In genomic region chr9:127689332-127690000, GRCh38 we compare ENCODE assay signal across 1 cellular context.
TF ChIP-seq lines count a peak whose summit lies in the region.

No MANE protein-coding gene starts in this region.

TF ChIP-seq in K562, 482 proteins besides CTCF, POLR2A, EP300 and RAD21:
- TF ChIP-seq CREB1 (IDR thresholded peaks at IDR 0.05) = no peak
- TF ChIP-seq CREB1 (CRISPR knock-in tag; IDR thresholded peaks at IDR 0.05) = no peak
- TF ChIP-seq, protein P1, sequence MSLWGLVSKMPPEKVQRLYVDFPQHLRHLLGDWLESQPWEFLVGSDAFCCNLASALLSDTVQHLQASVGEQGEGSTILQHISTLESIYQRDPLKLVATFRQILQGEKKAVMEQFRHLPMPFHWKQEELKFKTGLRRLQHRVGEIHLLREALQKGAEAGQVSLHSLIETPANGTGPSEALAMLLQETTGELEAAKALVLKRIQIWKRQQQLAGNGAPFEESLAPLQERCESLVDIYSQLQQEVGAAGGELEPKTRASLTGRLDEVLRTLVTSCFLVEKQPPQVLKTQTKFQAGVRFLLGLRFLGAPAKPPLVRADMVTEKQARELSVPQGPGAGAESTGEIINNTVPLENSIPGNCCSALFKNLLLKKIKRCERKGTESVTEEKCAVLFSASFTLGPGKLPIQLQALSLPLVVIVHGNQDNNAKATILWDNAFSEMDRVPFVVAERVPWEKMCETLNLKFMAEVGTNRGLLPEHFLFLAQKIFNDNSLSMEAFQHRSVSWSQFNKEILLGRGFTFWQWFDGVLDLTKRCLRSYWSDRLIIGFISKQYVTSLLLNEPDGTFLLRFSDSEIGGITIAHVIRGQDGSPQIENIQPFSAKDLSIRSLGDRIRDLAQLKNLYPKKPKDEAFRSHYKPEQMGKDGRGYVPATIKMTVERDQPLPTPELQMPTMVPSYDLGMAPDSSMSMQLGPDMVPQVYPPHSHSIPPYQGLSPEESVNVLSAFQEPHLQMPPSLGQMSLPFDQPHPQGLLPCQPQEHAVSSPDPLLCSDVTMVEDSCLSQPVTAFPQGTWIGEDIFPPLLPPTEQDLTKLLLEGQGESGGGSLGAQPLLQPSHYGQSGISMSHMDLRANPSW (CRISPR knock-in tag; IDR thresholded peaks at IDR 0.05) = no peak
- peak; percentile 56; the same call in 1 of the 2 replicates for TF ChIP-seq MAFG (tag; conservative IDR thresholded peaks at IDR 0.05)
- no peak for TF ChIP-seq SRSF7 (optimal IDR thresholded peaks at IDR 0.05; ENCODE audit: low read depth, low read length)
- TF ChIP-seq ZNF316 (IDR thresholded peaks at IDR 0.05) = peak; percentile 77
- peak; percentile 32 for TF ChIP-seq MAFF (IDR thresholded peaks at IDR 0.05; ENCODE audit: low read length)
- TF ChIP-seq C11orf30 (IDR thresholded peaks at IDR 0.05; ENCODE audit: low read depth) = peak; percentile 64
- TF ChIP-seq MAFK (IDR thresholded peaks at IDR 0.05; ENCODE audit: low read length) = peak; percentile 52
- TF ChIP-seq THAP12 (CRISPR knock-in tag; IDR thresholded peaks at IDR 0.05) = no peak
